ENCODE assay signal across 39 cellular contexts in the genomic region with DNA sequence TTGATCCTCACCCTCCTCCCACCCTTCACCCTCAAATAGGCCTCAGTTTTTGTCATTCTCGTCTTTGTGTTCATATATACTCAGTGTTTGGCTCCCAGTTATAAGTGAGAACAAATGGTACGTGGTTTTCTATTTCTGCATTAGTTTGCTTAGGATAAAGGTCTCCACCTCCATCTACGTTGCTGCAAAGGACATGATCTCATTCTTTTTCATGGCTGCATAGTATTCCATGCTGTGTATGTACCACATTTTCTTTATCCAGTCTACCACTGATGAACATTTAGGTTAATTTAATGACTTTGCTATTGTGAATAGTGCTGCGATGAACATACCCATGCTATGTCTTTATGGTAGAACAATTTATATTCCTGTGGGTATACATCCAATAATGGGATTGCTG.
"Had no signal": no experiment of that assay in that cellular context is flagged by ENCODE, and none has a peak within 500 bp of the region (broad histone marks: within the 10 kb centered on the region; RNA-seq: fewer than 3 reads in every experiment).

No MANE protein-coding gene starts in this region.

- H3K27ac ChIP-seq: ascending aorta, cardiac muscle cell, VCaP had no signal

- H3K4me3 Mint-ChIP-seq: activated CD4-positive, alpha-beta memory T cell treated with anti-CD3 and anti-CD28 coated beads, Interleukin-2, amount 10 ng/mL, durations not matched to agents 7 days and 5 days; activated CD4-positive, alpha-beta T cell treated with anti-CD3 and anti-CD28 coated beads for 36 hours; activated CD4-positive, alpha-beta T cell treated with anti-CD3 and anti-CD28 coated beads, Interleukin-2, amount 10 ng/mL, durations not matched to agents 7 days and 5 days; activated CD8-positive, alpha-beta memory T cell treated with anti-CD3 and anti-CD28 coated beads, Interleukin-2, amount 10 ng/mL, durations not matched to agents 7 days and 5 days; activated CD8-positive, alpha-beta T cell treated with anti-CD3 and anti-CD28 coated beads, Interleukin-2, amount 10 ng/mL, durations not matched to agents 7 days and 5 days; activated naive CD4-positive, alpha-beta T cell treated with anti-CD3 and anti-CD28 coated beads, Interleukin-2, amount 10 ng/mL, durations not matched to agents 7 days and 5 days; activated naive CD4-positive, alpha-beta T cell treated with anti-CD3 and anti-CD28 coated beads, Interleukin-2, amount 50 U/mL, for 24 hours; activated naive CD8-positive, alpha-beta T cell; activated naive CD8-positive, alpha-beta T cell treated with anti-CD3 and anti-CD28 coated beads, Interleukin-2, amount 10 ng/mL, durations not matched to agents 7 days and 5 days; activated naive CD8-positive, alpha-beta T cell treated with anti-CD3 and anti-CD28 coated beads, Interleukin-2, amount 50 U/mL, for 24 hours; activated T-cell treated with anti-CD3 and anti-CD28 coated beads, Interleukin-2, amount 50 U/mL, for 24 hours; brain; central memory CD8-positive, alpha-beta T cell; T-helper 1 cell treated with Interleukin-12 subunit alpha and Interleukin-12 subunit beta and Interleukin-4 antibody, amounts not matched to agents 30 μg/mL and 1 μg/mL, for 36 hours; T-helper 2 cell treated with Interferon-gamma antibody and Interleukin-4, amounts not matched to agents 5 μg/mL and 100 μg/mL, for 36 hours had no signal

- H3K9me3 Mint-ChIP-seq: activated CD4-positive, alpha-beta memory T cell treated with anti-CD3 and anti-CD28 coated beads, Interleukin-2, amount 10 ng/mL, durations not matched to agents 7 days and 5 days; activated naive CD4-positive, alpha-beta T cell treated with anti-CD3 and anti-CD28 coated beads, Interleukin-2, amount 50 U/mL, for 24 hours; activated T-helper 2 cell treated with anti-CD3 and anti-CD28 coated beads, Interferon-gamma antibody, Interleukin-2, Interleukin-4, amounts not matched to agents 10 μg/mL and 5 μg/mL and 100 μg/mL, durations not matched to agents 14 hours and 24 hours and 36 hours; central memory CD8-positive, alpha-beta T cell; T-helper 2 cell treated with Interferon-gamma antibody and Interleukin-4, amounts not matched to agents 5 μg/mL and 100 μg/mL, for 36 hours had no signal

- H3K27ac Mint-ChIP-seq: activated CD4-positive, alpha-beta memory T cell treated with anti-CD3 and anti-CD28 coated beads, Interleukin-2, amount 10 ng/mL, durations not matched to agents 7 days and 5 days; activated CD4-positive, alpha-beta T cell treated with anti-CD3 and anti-CD28 coated beads for 36 hours; activated CD4-positive, alpha-beta T cell treated with anti-CD3 and anti-CD28 coated beads, Interleukin-2, amount 10 ng/mL, durations not matched to agents 7 days and 5 days; activated CD8-positive, alpha-beta memory T cell treated with anti-CD3 and anti-CD28 coated beads, Interleukin-2, amount 10 ng/mL, durations not matched to agents 7 days and 5 days; activated CD8-positive, alpha-beta T cell treated with anti-CD3 and anti-CD28 coated beads, Interleukin-2, amount 10 ng/mL, durations not matched to agents 7 days and 5 days; activated naive CD4-positive, alpha-beta T cell treated with anti-CD3 and anti-CD28 coated beads, Interleukin-2, amount 10 ng/mL, durations not matched to agents 7 days and 5 days; activated naive CD4-positive, alpha-beta T cell treated with anti-CD3 and anti-CD28 coated beads, Interleukin-2, amount 50 U/mL, for 24 hours; activated naive CD8-positive, alpha-beta T cell; activated naive CD8-positive, alpha-beta T cell treated with anti-CD3 and anti-CD28 coated beads, Interleukin-2, amount 10 ng/mL, durations not matched to agents 7 days and 5 days; activated naive CD8-positive, alpha-beta T cell treated with anti-CD3 and anti-CD28 coated beads, Interleukin-2, amount 50 U/mL, for 24 hours; activated T-cell treated with anti-CD3 and anti-CD28 coated beads, Interleukin-2, amount 50 U/mL, for 24 hours; activated T-helper 2 cell treated with anti-CD3 and anti-CD28 coated beads, Interferon-gamma antibody, Interleukin-2, Interleukin-4, amounts not matched to agents 10 μg/mL and 5 μg/mL and 100 μg/mL, durations not matched to agents 14 hours and 24 hours and 36 hours; brain; T-helper 1 cell treated with Interleukin-12 subunit alpha and Interleukin-12 subunit beta and Interleukin-4 antibody, amounts not matched to agents 30 μg/mL and 1 μg/mL, for 36 hours; T-helper 2 cell treated with Interferon-gamma antibody and Interleukin-4, amounts not matched to agents 5 μg/mL and 100 μg/mL, for 36 hours had no signal

- H3K27me3 Mint-ChIP-seq: activated CD4-positive, alpha-beta memory T cell treated with anti-CD3 and anti-CD28 coated beads, Interleukin-2, amount 10 ng/mL, durations not matched to agents 7 days and 5 days; activated CD4-positive, alpha-beta T cell treated with anti-CD3 and anti-CD28 coated beads, Interleukin-2, amount 10 ng/mL, durations not matched to agents 7 days and 5 days; activated CD8-positive, alpha-beta memory T cell treated with anti-CD3 and anti-CD28 coated beads, Interleukin-2, amount 10 ng/mL, durations not matched to agents 7 days and 5 days; activated naive CD4-positive, alpha-beta T cell treated with anti-CD3 and anti-CD28 coated beads, Interleukin-2, amount 10 ng/mL, durations not matched to agents 7 days and 5 days; activated naive CD8-positive, alpha-beta T cell; activated naive CD8-positive, alpha-beta T cell treated with anti-CD3 and anti-CD28 coated beads, Interleukin-2, amount 10 ng/mL, durations not matched to agents 7 days and 5 days; activated naive CD8-positive, alpha-beta T cell treated with anti-CD3 and anti-CD28 coated beads, Interleukin-2, amount 50 U/mL, for 24 hours; activated T-cell treated with anti-CD3 and anti-CD28 coated beads, Interleukin-2, amount 50 U/mL, for 24 hours; brain; central memory CD8-positive, alpha-beta T cell had no signal

- DNase-seq: activated CD4-positive, alpha-beta memory T cell treated with anti-CD3 and anti-CD28 coated beads, Interleukin-2, amount 10 ng/mL, durations not matched to agents 7 days and 5 days; activated CD4-positive, alpha-beta T cell treated with anti-CD3 and anti-CD28 coated beads for 1 hour; activated CD4-positive, alpha-beta T cell treated with anti-CD3 and anti-CD28 coated beads for 36 hours; activated CD4-positive, alpha-beta T cell treated with anti-CD3 and anti-CD28 coated beads for 48 hours; activated CD4-positive, alpha-beta T cell treated with anti-CD3 and anti-CD28 coated beads, Interleukin-2, amount 10 ng/mL, durations not matched to agents 7 days and 5 days; activated CD4-positive, alpha-beta T cell treated with anti-CD3 and anti-CD28 coated beads, Interleukin-2, amount 50 U/mL, for 48 hours; activated CD4-positive, CD25-positive, alpha-beta regulatory T cell; activated CD8-positive, alpha-beta memory T cell treated with anti-CD3 and anti-CD28 coated beads for 24 hours; activated CD8-positive, alpha-beta memory T cell treated with anti-CD3 and anti-CD28 coated beads, Interleukin-2, amount 10 ng/mL, durations not matched to agents 7 days and 5 days; activated CD8-positive, alpha-beta memory T cell treated with anti-CD3 and anti-CD28 coated beads, Interleukin-2, amount 50 U/mL, for 48 hours; activated CD8-positive, alpha-beta T cell treated with anti-CD3 and anti-CD28 coated beads, Interleukin-2, amount 10 ng/mL, durations not matched to agents 7 days and 5 days; activated effector memory CD4-positive, alpha-beta T cell treated with Interleukin-2 at 50 U/mL for 16 hours; activated gamma-delta T cell; activated naive CD4-positive, alpha-beta T cell treated with anti-CD3 and anti-CD28 coated beads, Interleukin-2, amount 10 ng/mL, durations not matched to agents 7 days and 5 days; activated naive CD4-positive, alpha-beta T cell treated with Interleukin-2 at 50 U/mL for 16 hours; activated naive CD8-positive, alpha-beta T cell treated with anti-CD3 and anti-CD28 coated beads, Interleukin-2, amount 10 ng/mL, durations not matched to agents 7 days and 5 days; activated naive CD8-positive, alpha-beta T cell treated with anti-CD3 and anti-CD28 coated beads, Interleukin-2, amount 50 U/mL, for 24 hours; activated T-cell treated with anti-CD3 and anti-CD28 coated beads, Interleukin-2, amount 50 U/mL, for 24 hours; activated T-cell treated with anti-CD3 and anti-CD28 coated beads, Interleukin-2, amount 50 U/mL, for 48 hours; amygdala; anterior cingulate cortex; caudate nucleus; cerebellar nuclear complex; T-helper 1 cell; T-helper 2 cell; T-helper 9 cell had no signal

- H3K4me1 Mint-ChIP-seq: activated CD4-positive, alpha-beta memory T cell treated with anti-CD3 and anti-CD28 coated beads, Interleukin-2, amount 10 ng/mL, durations not matched to agents 7 days and 5 days; activated CD4-positive, alpha-beta T cell treated with anti-CD3 and anti-CD28 coated beads for 36 hours; activated CD4-positive, alpha-beta T cell treated with anti-CD3 and anti-CD28 coated beads, Interleukin-2, amount 10 ng/mL, durations not matched to agents 7 days and 5 days; activated CD8-positive, alpha-beta memory T cell treated with anti-CD3 and anti-CD28 coated beads, Interleukin-2, amount 10 ng/mL, durations not matched to agents 7 days and 5 days; activated naive CD4-positive, alpha-beta T cell treated with anti-CD3 and anti-CD28 coated beads, Interleukin-2, amount 10 ng/mL, durations not matched to agents 7 days and 5 days; activated naive CD4-positive, alpha-beta T cell treated with anti-CD3 and anti-CD28 coated beads, Interleukin-2, amount 50 U/mL, for 24 hours; activated naive CD8-positive, alpha-beta T cell treated with anti-CD3 and anti-CD28 coated beads, Interleukin-2, amount 10 ng/mL, durations not matched to agents 7 days and 5 days; activated naive CD8-positive, alpha-beta T cell treated with anti-CD3 and anti-CD28 coated beads, Interleukin-2, amount 50 U/mL, for 24 hours; brain; central memory CD8-positive, alpha-beta T cell had no signal

- H3K27me3 ChIP-seq: ascending aorta, cardiac muscle cell had no signal

- H3K4me3 ChIP-seq: ascending aorta, cardiac muscle cell had no signal

- H3K9me3 ChIP-seq: ascending aorta had no signal

- H3K36me3 Mint-ChIP-seq: activated CD8-positive, alpha-beta memory T cell treated with anti-CD3 and anti-CD28 coated beads, Interleukin-2, amount 10 ng/mL, durations not matched to agents 7 days and 5 days; activated naive CD4-positive, alpha-beta T cell treated with anti-CD3 and anti-CD28 coated beads, Interleukin-2, amount 10 ng/mL, durations not matched to agents 7 days and 5 days; activated naive CD4-positive, alpha-beta T cell treated with anti-CD3 and anti-CD28 coated beads, Interleukin-2, amount 50 U/mL, for 24 hours; activated naive CD8-positive, alpha-beta T cell; activated naive CD8-positive, alpha-beta T cell treated with anti-CD3 and anti-CD28 coated beads, Interleukin-2, amount 10 ng/mL, durations not matched to agents 7 days and 5 days; brain had no signal

- ATAC-seq: activated CD4-positive, alpha-beta T cell treated with anti-CD3 and anti-CD28 coated beads for 36 hours; activated CD4-positive, CD25-positive, alpha-beta regulatory T cell treated with anti-CD3 and anti-CD28 coated beads, Interleukin-2, amount 50 U/mL, for 24 hours; activated CD8-positive, alpha-beta memory T cell treated with anti-CD3 and anti-CD28 coated beads, Interleukin-2, amount 10 ng/mL, durations not matched to agents 7 days and 5 days; activated CD8-positive, alpha-beta T cell treated with anti-CD3 and anti-CD28 coated beads, Interleukin-2, amount 10 ng/mL, durations not matched to agents 7 days and 5 days; activated naive CD8-positive, alpha-beta T cell treated with anti-CD3 and anti-CD28 coated beads, Interleukin-2, amount 50 U/mL, for 24 hours had no signal

- H3K4me1 ChIP-seq: ascending aorta had no signal

- H3K36me3 ChIP-seq: ascending aorta, cardiac muscle cell had no signal

- FAIRE-seq: bronchial epithelial cell, TTC549 had no signal
